Comparison of ENCODE assay signal across 1 cellular context in the genomic region with DNA sequence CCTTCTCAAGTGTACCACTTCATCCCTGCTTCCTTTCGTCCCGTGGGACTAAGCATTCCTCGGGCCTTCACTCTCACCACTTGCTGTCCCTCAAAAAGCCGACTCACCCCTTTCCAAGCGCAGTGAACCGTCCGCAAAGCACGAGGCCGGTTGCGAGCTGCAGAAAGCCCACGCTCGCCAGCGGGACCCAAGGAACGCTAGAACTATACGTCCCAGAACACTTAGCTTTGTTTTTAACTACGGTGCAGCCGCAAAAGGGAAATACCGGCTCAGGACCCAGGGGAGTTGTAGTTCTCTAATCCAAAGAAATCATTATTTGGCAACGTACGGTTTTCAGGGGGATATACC.
A peak's percentile ranks its signal among the peaks of the same experiment; 100 is the strongest.
TF ChIP-seq lines count a peak whose summit lies in the region.

No MANE protein-coding gene starts in this region.

TF ChIP-seq in A549, 52 proteins besides CTCF, POLR2A, EP300 and RAD21 (continued from another document):
- TF ChIP-seq, protein P1, sequence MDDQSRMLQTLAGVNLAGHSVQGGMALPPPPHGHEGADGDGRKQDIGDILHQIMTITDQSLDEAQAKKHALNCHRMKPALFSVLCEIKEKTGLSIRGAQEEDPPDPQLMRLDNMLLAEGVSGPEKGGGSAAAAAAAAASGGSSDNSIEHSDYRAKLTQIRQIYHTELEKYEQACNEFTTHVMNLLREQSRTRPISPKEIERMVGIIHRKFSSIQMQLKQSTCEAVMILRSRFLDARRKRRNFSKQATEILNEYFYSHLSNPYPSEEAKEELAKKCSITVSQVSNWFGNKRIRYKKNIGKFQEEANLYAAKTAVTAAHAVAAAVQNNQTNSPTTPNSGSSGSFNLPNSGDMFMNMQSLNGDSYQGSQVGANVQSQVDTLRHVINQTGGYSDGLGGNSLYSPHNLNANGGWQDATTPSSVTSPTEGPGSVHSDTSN (IDR thresholded peaks at IDR 0.05): 0 out of 2 replicates have a peak, but pooled peaks have one; percentile 6
- TF ChIP-seq FOSL2 (IDR thresholded peaks at IDR 0.05) (no peak), FOSL2 (CRISPR knock-in tag; IDR thresholded peaks at IDR 0.05) (no peak)
